Comparison of ENCODE assay signal across 1 cellular context in the genomic region with DNA sequence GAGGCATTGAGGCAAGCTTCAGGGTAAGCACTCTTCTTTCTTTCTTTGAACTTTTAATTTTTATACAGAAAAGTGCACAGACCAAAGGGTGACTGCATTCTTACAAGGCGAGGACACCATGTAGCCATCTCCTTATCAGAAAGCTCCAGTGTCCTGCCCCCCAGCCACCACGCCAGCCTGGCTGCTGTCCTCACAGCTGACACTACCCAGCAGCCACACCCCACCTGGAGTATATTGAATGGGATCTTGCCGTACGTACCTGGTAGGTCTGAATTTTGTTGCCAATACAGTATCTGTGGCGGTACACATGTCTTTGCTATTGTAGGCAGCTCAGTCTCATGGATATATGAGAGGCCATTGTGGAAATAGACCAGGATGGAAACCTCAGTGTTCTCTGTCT.
TF ChIP-seq lines count a peak whose summit lies in the region.

No MANE protein-coding gene starts in this region.

TF ChIP-seq in H1, 55 proteins besides CTCF, POLR2A, EP300 and RAD21:
- TF ChIP-seq MAX (IDR thresholded peaks at IDR 0.05): no peak
- TF ChIP-seq, protein P1, sequence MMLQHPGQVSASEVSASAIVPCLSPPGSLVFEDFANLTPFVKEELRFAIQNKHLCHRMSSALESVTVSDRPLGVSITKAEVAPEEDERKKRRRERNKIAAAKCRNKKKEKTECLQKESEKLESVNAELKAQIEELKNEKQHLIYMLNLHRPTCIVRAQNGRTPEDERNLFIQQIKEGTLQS (IDR thresholded peaks at IDR 0.05; ENCODE audit: insufficient read depth, low read depth, low read length): no peak
- no peak for TF ChIP-seq CBX5 (IDR thresholded peaks at IDR 0.05; ENCODE audit: low read depth, low read length)
- no peak for TF ChIP-seq NRF1 (IDR thresholded peaks at IDR 0.05; ENCODE audit: low read depth, low read length)
- TF ChIP-seq SIN3A (conservative IDR thresholded peaks at IDR 0.05 in 1 of 2, IDR thresholded peaks at IDR 0.05 in 1 of 2; ENCODE audit: low read depth in 1 of 2, low read length in 2 of 2): no peak
- TF ChIP-seq ZNF274 (IDR thresholded peaks at IDR 0.05; ENCODE audit: borderline replicate concordance, extremely low read depth, low read length): no peak
- TF ChIP-seq POLR2AphosphoS5 (IDR thresholded peaks at IDR 0.05; ENCODE audit: low read depth, low read length): no peak
- no peak for TF ChIP-seq EGR1 (IDR thresholded peaks at IDR 0.05; ENCODE audit: borderline replicate concordance, low read depth, low read length)
